Comparison of ENCODE assay signal across 14 cellular contexts in genomic region chr21:14493731-14494130, GRCh38.
"Had no signal": no experiment of that assay in that cellular context is flagged by ENCODE, and none has a peak within 500 bp of the region (broad histone marks: within the 10 kb centered on the region; RNA-seq: fewer than 3 reads in every experiment).

No MANE protein-coding gene starts in this region.

- H3K4me1 Mint-ChIP-seq: endodermal cell, nephron progenitor cell had no signal

- ATAC-seq: left colon, lower lobe of right lung had no signal

- H3K27ac Mint-ChIP-seq: activated naive CD4-positive, alpha-beta T cell treated with anti-CD3 and anti-CD28 coated beads, Interleukin-2, amount 10 ng/mL, durations not matched to agents 7 days and 5 days; endodermal cell; mesothelial cell of epicardium; nephron progenitor cell; stimulated activated naive CD8-positive, alpha-beta T cell treated with anti-CD3 and anti-CD28 coated beads, Interleukin-15, Interleukin-2, amounts not matched to agents 100 ng/mL and 50 ng/mL, for 24 hours had no signal

- H3K4me3 Mint-ChIP-seq: activated naive CD4-positive, alpha-beta T cell treated with anti-CD3 and anti-CD28 coated beads, Interleukin-2, amount 10 ng/mL, durations not matched to agents 7 days and 5 days; endodermal cell; mesothelial cell of epicardium; nephron progenitor cell; stimulated activated naive CD8-positive, alpha-beta T cell treated with anti-CD3 and anti-CD28 coated beads, Interleukin-15, Interleukin-2, amounts not matched to agents 100 ng/mL and 50 ng/mL, for 24 hours had no signal

- H3K27me3 Mint-ChIP-seq: activated naive CD4-positive, alpha-beta T cell treated with anti-CD3 and anti-CD28 coated beads, Interleukin-2, amount 10 ng/mL, durations not matched to agents 7 days and 5 days; stimulated activated naive CD8-positive, alpha-beta T cell treated with anti-CD3 and anti-CD28 coated beads, Interleukin-15, Interleukin-2, amounts not matched to agents 100 ng/mL and 50 ng/mL, for 24 hours had no signal

- DNase-seq: activated CD4-positive, alpha-beta T cell treated with anti-CD3 and anti-CD28 coated beads, Interleukin-2, amount 50 U/mL, for 4 hours; activated CD4-positive, CD25-positive, alpha-beta regulatory T cell treated with anti-CD3 and anti-CD28 coated beads, Interleukin-2, amount 50 U/mL, for 72 hours; activated naive CD4-positive, alpha-beta T cell treated with anti-CD3 and anti-CD28 coated beads, Interleukin-2, amount 10 ng/mL, durations not matched to agents 7 days and 5 days; activated T-cell treated with anti-CD3 and anti-CD28 coated beads for 4 hours; amniotic stem cell; dorsolateral prefrontal cortex; endodermal cell; foreskin fibroblast; left colon; lower lobe of right lung; nephron progenitor cell; retina had no signal

- H3K9me3 Mint-ChIP-seq: mesothelial cell of epicardium; nephron progenitor cell; stimulated activated naive CD8-positive, alpha-beta T cell treated with anti-CD3 and anti-CD28 coated beads, Interleukin-15, Interleukin-2, amounts not matched to agents 100 ng/mL and 50 ng/mL, for 24 hours had no signal

- H3K36me3 Mint-ChIP-seq: mesothelial cell of epicardium had no signal
